8 cellular contexts compared by ENCODE assay signal in genomic region chr3:71226565-71227281, GRCh38.
DNase-seq lines count a peak whose midpoint lies in the region; ATAC-seq, FAIRE-seq and TF ChIP-seq lines count a peak whose summit lies in the region.

No MANE protein-coding gene starts in this region.

- TF ChIP-seq POLR2A in GM12891 (IDR thresholded peaks at IDR 0.05; ENCODE audit: low read depth, low read length): no peak
- no peak for TF ChIP-seq POLR2A in lower leg skin (IDR thresholded peaks at IDR 0.05)

- no peaks in the 10 kb centered on the region for H3K27me3 ChIP-seq in tibial artery
- H3K27me3 ChIP-seq in hepatocyte: no peaks in the 10 kb centered on the region

- H3K27ac ChIP-seq in tibial artery: peak overlapping the region; percentile 80 to 82
- H3K27ac ChIP-seq in hepatocyte: no peak overlapping the region

- H3K27me3 Mint-ChIP-seq in brain (peaks cover 11% of the 10 kb centered on the region), nephron progenitor cell (ENCODE audit: low read depth, poor library complexity) (peaks cover 3% of the 10 kb centered on the region)

- peaks cover 66% of the 10 kb centered on the region for H3K4me1 Mint-ChIP-seq in brain
- peaks cover 74% of the 10 kb centered on the region for H3K4me1 Mint-ChIP-seq in nephron progenitor cell

- H3K4me1 ChIP-seq in tibial artery (peaks cover 0 to 73% (median 18%) of the 10 kb centered on the region in 4 donors), hepatocyte (ENCODE audit: insufficient read depth) (no peaks in the 10 kb centered on the region)

- H3K4me3 Mint-ChIP-seq in brain (no peak overlapping the region), nephron progenitor cell (peak overlapping the region; percentile 15)

- no peaks in the 10 kb centered on the region for H4K20me1 ChIP-seq in hepatocyte (ENCODE audit: insufficient read depth, poor library complexity, severe bottlenecking)

- H3K36me3 ChIP-seq in tibial artery (no peaks in the 10 kb centered on the region), hepatocyte (replicated peaks; ENCODE audit: insufficient read depth, low read depth) (no peaks in the 10 kb centered on the region)

- no peaks in the 10 kb centered on the region for H3K36me3 Mint-ChIP-seq in brain
- peaks cover 18% of the 10 kb centered on the region for H3K36me3 Mint-ChIP-seq in nephron progenitor cell (ENCODE audit: low read depth)

- FAIRE-seq in GM12891 (lab: Jason Lieb, UNC): no peak

- 91% methylated on average over 23 of the region's 23 CpGs for WGBS in hepatocyte (ENCODE audit: low lambda C conversion rate, missing lambda C conversion rate)
- 76 to 89% methylated on average over 22 to 23 of the region's 23 CpGs for WGBS in lower leg skin, 2 donors

- H2AFZ ChIP-seq in hepatocyte: no peak overlapping the region

- TF ChIP-seq CTCF in brain (conservative IDR thresholded peaks at IDR 0.05): no peak
- no peak for TF ChIP-seq CTCF in nephron progenitor cell (IDR thresholded peaks at IDR 0.05)
- TF ChIP-seq CTCF in tibial artery (IDR thresholded peaks at IDR 0.05): no peak
- TF ChIP-seq CTCF in hepatocyte (IDR thresholded peaks at IDR 0.05; ENCODE audit: poor library complexity): no peak
- no peak for TF ChIP-seq CTCF in lower leg skin (IDR thresholded peaks at IDR 0.05)

- H3K9me3 ChIP-seq in tibial artery: no peaks in the 10 kb centered on the region
- H3K9me3 ChIP-seq in hepatocyte (ENCODE audit: low read depth): no peaks in the 10 kb centered on the region

- no peak overlapping the region for H3K4me2 ChIP-seq in hepatocyte

- DNase-seq in GM12891 (ENCODE audit: insufficient read length, low spot score): peak; percentile 15
- DNase-seq in T-helper 22 cell (ENCODE audit: low read depth): peak; percentile 52
- DNase-seq in nephron progenitor cell: no peak
- DNase-seq in tibial artery: peak in 1 of 2 donors; percentile 72
- no peak for DNase-seq in hepatocyte (ENCODE audit: low spot score)
- DNase-seq in lower leg skin (ENCODE audit: low spot score in 2 of 2): no peak

- intact Hi-C loops in tibial artery (cut with DNase I; ENCODE audit: low total_unique reads): no loop called here
- intact Hi-C loops in lower leg skin (cut with DNase I; ENCODE audit: low total_unique reads): no loop called here

- peaks cover 0 to 7% (median 3%) of the 10 kb centered on the region in 5 experiments for H3K9me3 Mint-ChIP-seq in brain
- H3K9me3 Mint-ChIP-seq in nephron progenitor cell: peaks cover 8% of the 10 kb centered on the region

- H3K79me2 ChIP-seq in hepatocyte: peaks cover 73% of the 10 kb centered on the region

- peak overlapping the region; percentile 41 to 44 for H3K4me3 ChIP-seq in tibial artery
- no peak overlapping the region for H3K4me3 ChIP-seq in hepatocyte
- no peak overlapping the region for H3K4me3 ChIP-seq in lower leg skin (ENCODE audit: low read depth, poor library complexity, severe bottlenecking)

- H3K9me2 ChIP-seq in hepatocyte (replicated peaks; ENCODE audit: insufficient read depth): no peaks in the 10 kb centered on the region

- ATAC-seq in HG02678 (IDR thresholded peaks at IDR 0.05; ENCODE audit: unreplicated experiment): peak; percentile 87

- H3K27ac Mint-ChIP-seq in brain: peak overlapping the region in 3 of 5 experiments; percentile 9 to 47 (median 20)
- peak overlapping the region; percentile 90 for H3K27ac Mint-ChIP-seq in nephron progenitor cell

TF ChIP-seq in GM12891, 5 proteins besides CTCF, POLR2A, EP300 and RAD21:
- TF ChIP-seq POU2F2 (IDR thresholded peaks at IDR 0.05; ENCODE audit: low read depth, low read length) (peak; percentile 86; the same call in 1 of the 2 replicates), PAX5 (IDR thresholded peaks at IDR 0.05; ENCODE audit: insufficient read depth, low read length, severe bottlenecking) (no peak)

Comparison
In these comparisons a context has a peak if more than half of its experiments do, and no peak if none do; other contexts are left out.
1. DNase-seq: peak in GM12891 (single experiment) and T-helper 22 cell (single experiment); none in nephron progenitor cell (single experiment), hepatocyte (single experiment) and lower leg skin (0 of 2).
2. H3K4me3 ChIP-seq: peak in tibial artery (2 of 2); none in hepatocyte (single experiment) and lower leg skin (single experiment).